In genomic region chr1:200877839-200878551, GRCh38 we compare ENCODE assay signal across 11 cellular contexts. TPM values are rescaled to one million over a fixed set of nuclear protein-coding genes. Genes with fewer than 3 reads are reported as not detected.
DNase-seq lines count a peak whose midpoint lies in the region; ATAC-seq and TF ChIP-seq lines count a peak whose summit lies in the region.
"Had no signal": no experiment of that assay in that cellular context is flagged by ENCODE, and none has a peak within 500 bp of the region (broad histone marks: within the 10 kb centered on the region; RNA-seq: fewer than 3 reads in every experiment).

No MANE protein-coding gene starts in this region.

- H3K9me3 Mint-ChIP-seq in naive thymus-derived CD8-positive, alpha-beta T cell = no peaks in the 10 kb centered on the region

- ATAC-seq in GM18505 (IDR thresholded peaks at IDR 0.05; ENCODE audit: unreplicated experiment) = peak; percentile 68
- ATAC-seq in HG02571 (IDR thresholded peaks at IDR 0.05; ENCODE audit: unreplicated experiment) = peak; percentile 62
- peak; percentile 48 to 55 for ATAC-seq in naive thymus-derived CD8-positive, alpha-beta T cell

- H3K36me3 Mint-ChIP-seq in naive thymus-derived CD8-positive, alpha-beta T cell = peaks cover 0 to 4% (median 0%) of the 10 kb centered on the region in 3 donors

- H3K27me3 Mint-ChIP-seq in naive thymus-derived CD8-positive, alpha-beta T cell = peaks cover 19 to 28% (median 24%) of the 10 kb centered on the region in 5 donors

- DNase-seq in RPMI8226 (peak; percentile 6), NCI-H2196 treated with DMSO at 0.1 percent for 48 hours (lab: John Stamatoyannopoulos, UW; ENCODE audit: unreplicated experiment) (no peak), NCI-H1092 (lab: John Stamatoyannopoulos, UW) (no peak), NCI-H2029 (lab: John Stamatoyannopoulos, UW) (no peak), DMS79 treated with DMSO at 0.1 percent for 48 hours (lab: John Stamatoyannopoulos, UW) (no peak)
- DNase-seq in naive thymus-derived CD8-positive, alpha-beta T cell = no peak
- DNase-seq: uterus had no signal

- H3K4me3 Mint-ChIP-seq in naive thymus-derived CD8-positive, alpha-beta T cell = peak overlapping the region in 3 of 10 donors; percentile 10 to 35 (median 26)

- peak overlapping the region in 5 of 10 donors; percentile 4 to 61 (median 31) for H3K27ac Mint-ChIP-seq in naive thymus-derived CD8-positive, alpha-beta T cell

- peaks cover 11 to 36% (median 35%) of the 10 kb centered on the region in 4 donors for H3K4me1 Mint-ChIP-seq in naive thymus-derived CD8-positive, alpha-beta T cell

- TF ChIP-seq POLR2A in GM18505 (IDR thresholded peaks at IDR 0.05; ENCODE audit: borderline replicate concordance, extremely low read depth, insufficient read depth, insufficient read length) = no peak

- POLR2A ChIA-PET in naive thymus-derived CD8-positive, alpha-beta T cell (lab: Charles Lee) = interaction anchor here (0.7 kb wide), 1 partner anchor 13 kb away, joined by 3 read pairs; no protein-coding TSS in a partner anchor

RNA-seq across cellular contexts. Expression of gene GPR25, which starts 5.2 kb away (rescaled TPM):
- not detected for total RNA-seq in naive thymus-derived CD8-positive, alpha-beta T cell
- polyA plus RNA-seq in naive thymus-derived CD8-positive, alpha-beta T cell = under 1 TPM; 0.15 to 0.94 (median 0.30) TPM
- total RNA-seq: activated CD8-positive, alpha-beta memory T cell treated with anti-CD3 and anti-CD28 coated beads for 36 hours; omental fat pad had no signal

RNA-seq across cellular contexts. Expression of gene INAVA, which starts 16.7 kb away (rescaled TPM):
- total RNA-seq in naive thymus-derived CD8-positive, alpha-beta T cell = not detected
- not detected for polyA plus RNA-seq in naive thymus-derived CD8-positive, alpha-beta T cell
